ENCODE assay signal across 13 cellular contexts in the genomic region with DNA sequence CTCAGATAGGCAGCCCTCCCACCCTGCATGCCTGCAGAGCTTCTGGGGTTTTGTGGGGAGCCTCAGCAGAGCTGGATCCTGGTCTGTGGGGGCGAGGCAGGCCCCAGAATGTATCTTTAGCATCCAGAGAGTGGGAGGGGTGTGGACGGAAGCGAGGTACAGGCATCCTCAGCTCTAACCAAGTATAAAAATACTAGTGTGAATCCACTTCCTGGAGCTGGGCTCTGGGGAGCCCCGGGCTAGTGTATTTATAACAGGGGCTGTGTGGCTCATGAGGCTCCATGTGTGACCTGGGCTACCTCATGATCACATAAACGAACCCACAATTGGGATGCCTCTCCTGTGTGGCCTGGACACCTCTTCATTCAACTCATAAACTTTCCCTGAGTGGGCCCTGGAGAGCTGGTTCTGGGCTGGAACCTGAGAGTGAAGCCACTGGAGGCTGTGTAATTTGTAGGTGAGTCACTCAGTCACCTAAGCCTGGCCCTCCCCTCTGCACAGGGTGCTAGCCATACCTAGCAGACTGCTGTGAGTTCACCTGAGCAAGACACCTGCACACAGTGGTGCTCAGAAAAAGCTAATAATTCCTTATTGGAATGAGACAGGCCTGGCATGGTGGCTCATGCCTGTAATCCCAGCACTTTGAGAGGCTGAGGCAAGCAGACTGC. TPM values are rescaled to one million over a fixed set of nuclear protein-coding genes. Genes with fewer than 3 reads are reported as not detected.
DNase-seq lines count a peak whose midpoint lies in the region; ATAC-seq and TF ChIP-seq lines count a peak whose summit lies in the region.
"Not testable (repeated sequence)": the region's sequence is repeated elsewhere in the genome, so short reads cannot be mapped to it uniquely, and the experiment has no call there.
"Had no signal": no experiment of that assay in that cellular context is flagged by ENCODE, and none has a peak within 500 bp of the region (broad histone marks: within the 10 kb centered on the region; RNA-seq: fewer than 3 reads in every experiment).

No MANE protein-coding gene starts in this region.

- not testable (repeated sequence) for H3K27me3 Mint-ChIP-seq in memory B cell

- H3K9me3 ChIP-seq in PC-3 (ENCODE audit: low read length), result not testable (repeated sequence)

- H3K4me3 Mint-ChIP-seq in memory B cell, result not testable (repeated sequence)

- H3K4me2 ChIP-seq in PC-3 (ENCODE audit: low read length), result not testable (repeated sequence)

- not testable (repeated sequence) for H3K79me2 ChIP-seq in PC-3 (ENCODE audit: low read length)

- not testable (repeated sequence) for H3F3A ChIP-seq in PC-3 (ENCODE audit: low read length, unreplicated experiment)

- CTCF ChIA-PET in PC-3 (lab: Charles Lee), result not testable (repeated sequence)

- H4K20me1 ChIP-seq in PC-3 (ENCODE audit: low read length), result not testable (repeated sequence)

- H3K4me1 ChIP-seq in PC-3 (ENCODE audit: insufficient read depth, low read length), result not testable (repeated sequence)

- H3K9me3 Mint-ChIP-seq in activated naive CD4-positive, alpha-beta T cell treated with anti-CD3 and anti-CD28 coated beads, Interleukin-2, amount 50 U/mL, for 72 hours; memory B cell: not testable (repeated sequence)

- intact Hi-C loops in PC-3 (cut with micrococcal nuclease), result not testable (repeated sequence)

- not testable (repeated sequence) for H3K36me3 Mint-ChIP-seq in activated naive CD4-positive, alpha-beta T cell treated with anti-CD3 and anti-CD28 coated beads, Interleukin-2, amount 50 U/mL, for 72 hours; memory B cell

- not testable (repeated sequence) for H3K27me3 ChIP-seq in PC-3 (ENCODE audit: low read length)

- not testable (repeated sequence) for H3K9ac ChIP-seq in PC-3 (ENCODE audit: low read length)

- not testable (repeated sequence) for H3K4me1 Mint-ChIP-seq in memory B cell

- ATAC-seq in GM18511 (IDR thresholded peaks at IDR 0.05; ENCODE audit: unreplicated experiment) (peak; percentile 80), GM21360 (IDR thresholded peaks at IDR 0.05; ENCODE audit: unreplicated experiment) (peak; percentile 50), HG02623 (IDR thresholded peaks at IDR 0.05; ENCODE audit: unreplicated experiment) (peak; percentile 58), HG03196 (IDR thresholded peaks at IDR 0.05; ENCODE audit: unreplicated experiment) (peak; percentile 66), PC-3 (peak; percentile 87), memory B cell (ENCODE audit: low read depth) (peak; percentile 77)
- ATAC-seq in activated naive CD4-positive, alpha-beta T cell treated with anti-CD3 and anti-CD28 coated beads, Interleukin-2, amount 50 U/mL, for 72 hours, result peak; percentile 37 to 78

- POLR2A ChIA-PET in PC-3 (lab: Charles Lee; ENCODE audit: unreplicated experiment), result not testable (repeated sequence)

- not testable (repeated sequence) for H3K27ac ChIP-seq in PC-3 (ENCODE audit: low read length)

- not testable (repeated sequence) for DNase-seq in PC-3; activated naive CD4-positive, alpha-beta T cell treated with anti-CD3 and anti-CD28 coated beads, Interleukin-2, amount 50 U/mL, for 72 hours (ENCODE audit: low spot score in 2 of 2); memory B cell (ENCODE audit: low spot score in 2 of 2)

- BruUV-seq in PC-3 (replicated peaks; lab: Mats Ljungman, UMichigan), result not testable (repeated sequence)

- H2AFZ ChIP-seq in PC-3 (ENCODE audit: low read length), result not testable (repeated sequence)

- not testable (repeated sequence) for H3K27ac Mint-ChIP-seq in activated naive CD4-positive, alpha-beta T cell treated with anti-CD3 and anti-CD28 coated beads, Interleukin-2, amount 50 U/mL, for 72 hours; memory B cell

- TF ChIP-seq CTCF in PC-3 (conservative IDR thresholded peaks at IDR 0.05; ENCODE audit: low read depth, low read length), result not testable (repeated sequence)

- H3K4me3 ChIP-seq in PC-3 (ENCODE audit: low read length), result not testable (repeated sequence)

- not testable (repeated sequence) for H3K36me3 ChIP-seq in PC-3 (ENCODE audit: low read depth, low read length)

- H3K9me2 ChIP-seq in PC-3 (replicated peaks; ENCODE audit: low read length), result not testable (repeated sequence)

RNA-seq across cellular contexts. Expression of a gene that starts 15.9 kb away (rescaled TPM):
- total RNA-seq in PC-3 (2014; rRNA removed), result not detected in 2 replicates
- 1 to 10 TPM; 2.1 to 5.8 TPM for total RNA-seq in activated naive CD4-positive, alpha-beta T cell treated with anti-CD3 and anti-CD28 coated beads, Interleukin-2, amount 50 U/mL, for 72 hours
- total RNA-seq: astrocyte, glomerular endothelial cell, HepG2, osteoblast, SJCRH30, subcutaneous adipose tissue had no signal
